1 cellular context compared by ENCODE assay signal in the genomic region with DNA sequence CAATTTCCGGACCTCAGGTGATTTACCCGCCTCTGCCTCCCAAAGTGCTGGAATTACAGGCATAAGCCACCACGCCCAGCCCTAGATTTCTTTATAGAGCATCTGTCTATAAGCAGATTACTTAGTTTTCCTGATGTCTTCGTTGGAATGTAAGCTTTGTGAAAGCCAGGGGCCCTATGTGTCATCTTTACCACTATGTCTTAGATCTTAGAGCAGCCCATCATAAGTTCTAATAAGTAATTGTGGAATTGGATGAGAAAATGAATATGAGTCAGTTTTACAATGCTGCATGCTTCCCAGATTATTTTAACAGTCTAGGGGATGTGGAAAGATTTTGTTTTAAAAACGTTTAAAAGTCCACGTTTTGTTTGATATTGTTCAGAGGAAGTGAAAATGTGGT.
TF ChIP-seq lines count a peak whose summit lies in the region.

No MANE protein-coding gene starts in this region.

TF ChIP-seq in WTC11, 78 proteins besides CTCF, POLR2A, EP300 and RAD21 (continued from another document):
- TF ChIP-seq, protein P1, sequence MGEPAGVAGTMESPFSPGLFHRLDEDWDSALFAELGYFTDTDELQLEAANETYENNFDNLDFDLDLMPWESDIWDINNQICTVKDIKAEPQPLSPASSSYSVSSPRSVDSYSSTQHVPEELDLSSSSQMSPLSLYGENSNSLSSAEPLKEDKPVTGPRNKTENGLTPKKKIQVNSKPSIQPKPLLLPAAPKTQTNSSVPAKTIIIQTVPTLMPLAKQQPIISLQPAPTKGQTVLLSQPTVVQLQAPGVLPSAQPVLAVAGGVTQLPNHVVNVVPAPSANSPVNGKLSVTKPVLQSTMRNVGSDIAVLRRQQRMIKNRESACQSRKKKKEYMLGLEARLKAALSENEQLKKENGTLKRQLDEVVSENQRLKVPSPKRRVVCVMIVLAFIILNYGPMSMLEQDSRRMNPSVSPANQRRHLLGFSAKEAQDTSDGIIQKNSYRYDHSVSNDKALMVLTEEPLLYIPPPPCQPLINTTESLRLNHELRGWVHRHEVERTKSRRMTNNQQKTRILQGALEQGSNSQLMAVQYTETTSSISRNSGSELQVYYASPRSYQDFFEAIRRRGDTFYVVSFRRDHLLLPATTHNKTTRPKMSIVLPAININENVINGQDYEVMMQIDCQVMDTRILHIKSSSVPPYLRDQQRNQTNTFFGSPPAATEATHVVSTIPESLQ (CRISPR knock-in tag; IDR thresholded peaks at IDR 0.05) = no peak
- TF ChIP-seq GTF2I (CRISPR knock-in tag; conservative IDR thresholded peaks at IDR 0.05) = no peak
- no peak for TF ChIP-seq ZNF121 (CRISPR knock-in tag; IDR thresholded peaks at IDR 0.05)
- TF ChIP-seq, protein P2, sequence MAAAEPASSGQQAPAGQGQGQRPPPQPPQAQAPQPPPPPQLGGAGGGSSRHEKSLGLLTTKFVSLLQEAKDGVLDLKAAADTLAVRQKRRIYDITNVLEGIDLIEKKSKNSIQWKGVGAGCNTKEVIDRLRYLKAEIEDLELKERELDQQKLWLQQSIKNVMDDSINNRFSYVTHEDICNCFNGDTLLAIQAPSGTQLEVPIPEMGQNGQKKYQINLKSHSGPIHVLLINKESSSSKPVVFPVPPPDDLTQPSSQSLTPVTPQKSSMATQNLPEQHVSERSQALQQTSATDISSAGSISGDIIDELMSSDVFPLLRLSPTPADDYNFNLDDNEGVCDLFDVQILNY (CRISPR knock-in tag; IDR thresholded peaks at IDR 0.05) = no peak
- TF ChIP-seq SOX15 (CRISPR knock-in tag; IDR thresholded peaks at IDR 0.05) = no peak
- TF ChIP-seq, protein P3, sequence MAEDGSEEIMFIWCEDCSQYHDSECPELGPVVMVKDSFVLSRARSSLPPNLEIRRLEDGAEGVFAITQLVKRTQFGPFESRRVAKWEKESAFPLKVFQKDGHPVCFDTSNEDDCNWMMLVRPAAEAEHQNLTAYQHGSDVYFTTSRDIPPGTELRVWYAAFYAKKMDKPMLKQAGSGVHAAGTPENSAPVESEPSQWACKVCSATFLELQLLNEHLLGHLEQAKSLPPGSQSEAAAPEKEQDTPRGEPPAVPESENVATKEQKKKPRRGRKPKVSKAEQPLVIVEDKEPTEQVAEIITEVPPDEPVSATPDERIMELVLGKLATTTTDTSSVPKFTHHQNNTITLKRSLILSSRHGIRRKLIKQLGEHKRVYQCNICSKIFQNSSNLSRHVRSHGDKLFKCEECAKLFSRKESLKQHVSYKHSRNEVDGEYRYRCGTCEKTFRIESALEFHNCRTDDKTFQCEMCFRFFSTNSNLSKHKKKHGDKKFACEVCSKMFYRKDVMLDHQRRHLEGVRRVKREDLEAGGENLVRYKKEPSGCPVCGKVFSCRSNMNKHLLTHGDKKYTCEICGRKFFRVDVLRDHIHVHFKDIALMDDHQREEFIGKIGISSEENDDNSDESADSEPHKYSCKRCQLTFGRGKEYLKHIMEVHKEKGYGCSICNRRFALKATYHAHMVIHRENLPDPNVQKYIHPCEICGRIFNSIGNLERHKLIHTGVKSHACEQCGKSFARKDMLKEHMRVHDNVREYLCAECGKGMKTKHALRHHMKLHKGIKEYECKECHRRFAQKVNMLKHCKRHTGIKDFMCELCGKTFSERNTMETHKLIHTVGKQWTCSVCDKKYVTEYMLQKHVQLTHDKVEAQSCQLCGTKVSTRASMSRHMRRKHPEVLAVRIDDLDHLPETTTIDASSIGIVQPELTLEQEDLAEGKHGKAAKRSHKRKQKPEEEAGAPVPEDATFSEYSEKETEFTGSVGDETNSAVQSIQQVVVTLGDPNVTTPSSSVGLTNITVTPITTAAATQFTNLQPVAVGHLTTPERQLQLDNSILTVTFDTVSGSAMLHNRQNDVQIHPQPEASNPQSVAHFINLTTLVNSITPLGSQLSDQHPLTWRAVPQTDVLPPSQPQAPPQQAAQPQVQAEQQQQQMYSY (CRISPR knock-in tag; IDR thresholded peaks at IDR 0.05) = no peak
- TF ChIP-seq, protein P4, sequence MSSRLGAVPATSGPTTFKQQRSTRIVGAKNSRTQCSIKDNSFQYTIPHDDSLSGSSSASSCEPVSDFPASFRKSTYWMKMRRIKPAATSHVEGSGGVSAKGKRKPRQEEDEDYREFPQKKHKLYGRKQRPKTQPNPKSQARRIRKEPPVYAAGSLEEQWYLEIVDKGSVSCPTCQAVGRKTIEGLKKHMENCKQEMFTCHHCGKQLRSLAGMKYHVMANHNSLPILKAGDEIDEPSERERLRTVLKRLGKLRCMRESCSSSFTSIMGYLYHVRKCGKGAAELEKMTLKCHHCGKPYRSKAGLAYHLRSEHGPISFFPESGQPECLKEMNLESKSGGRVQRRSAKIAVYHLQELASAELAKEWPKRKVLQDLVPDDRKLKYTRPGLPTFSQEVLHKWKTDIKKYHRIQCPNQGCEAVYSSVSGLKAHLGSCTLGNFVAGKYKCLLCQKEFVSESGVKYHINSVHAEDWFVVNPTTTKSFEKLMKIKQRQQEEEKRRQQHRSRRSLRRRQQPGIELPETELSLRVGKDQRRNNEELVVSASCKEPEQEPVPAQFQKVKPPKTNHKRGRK (CRISPR knock-in tag; IDR thresholded peaks at IDR 0.05; ENCODE audit: borderline replicate concordance) = no peak
- TF ChIP-seq FOXJ3 (CRISPR knock-in tag; IDR thresholded peaks at IDR 0.05; ENCODE audit: borderline replicate concordance) = no peak
- TF ChIP-seq TP53 (CRISPR knock-in tag; IDR thresholded peaks at IDR 0.05) = no peak
- TF ChIP-seq FOXP1 (CRISPR knock-in tag; IDR thresholded peaks at IDR 0.05; ENCODE audit: borderline replicate concordance) = no peak
- TF ChIP-seq ZNF138 (CRISPR knock-in tag; conservative IDR thresholded peaks at IDR 0.05) = no peak
- TF ChIP-seq, protein P5, sequence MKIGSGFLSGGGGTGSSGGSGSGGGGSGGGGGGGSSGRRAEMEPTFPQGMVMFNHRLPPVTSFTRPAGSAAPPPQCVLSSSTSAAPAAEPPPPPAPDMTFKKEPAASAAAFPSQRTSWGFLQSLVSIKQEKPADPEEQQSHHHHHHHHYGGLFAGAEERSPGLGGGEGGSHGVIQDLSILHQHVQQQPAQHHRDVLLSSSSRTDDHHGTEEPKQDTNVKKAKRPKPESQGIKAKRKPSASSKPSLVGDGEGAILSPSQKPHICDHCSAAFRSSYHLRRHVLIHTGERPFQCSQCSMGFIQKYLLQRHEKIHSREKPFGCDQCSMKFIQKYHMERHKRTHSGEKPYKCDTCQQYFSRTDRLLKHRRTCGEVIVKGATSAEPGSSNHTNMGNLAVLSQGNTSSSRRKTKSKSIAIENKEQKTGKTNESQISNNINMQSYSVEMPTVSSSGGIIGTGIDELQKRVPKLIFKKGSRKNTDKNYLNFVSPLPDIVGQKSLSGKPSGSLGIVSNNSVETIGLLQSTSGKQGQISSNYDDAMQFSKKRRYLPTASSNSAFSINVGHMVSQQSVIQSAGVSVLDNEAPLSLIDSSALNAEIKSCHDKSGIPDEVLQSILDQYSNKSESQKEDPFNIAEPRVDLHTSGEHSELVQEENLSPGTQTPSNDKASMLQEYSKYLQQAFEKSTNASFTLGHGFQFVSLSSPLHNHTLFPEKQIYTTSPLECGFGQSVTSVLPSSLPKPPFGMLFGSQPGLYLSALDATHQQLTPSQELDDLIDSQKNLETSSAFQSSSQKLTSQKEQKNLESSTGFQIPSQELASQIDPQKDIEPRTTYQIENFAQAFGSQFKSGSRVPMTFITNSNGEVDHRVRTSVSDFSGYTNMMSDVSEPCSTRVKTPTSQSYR (CRISPR knock-in tag; IDR thresholded peaks at IDR 0.05) = no peak
